In the genomic region with DNA sequence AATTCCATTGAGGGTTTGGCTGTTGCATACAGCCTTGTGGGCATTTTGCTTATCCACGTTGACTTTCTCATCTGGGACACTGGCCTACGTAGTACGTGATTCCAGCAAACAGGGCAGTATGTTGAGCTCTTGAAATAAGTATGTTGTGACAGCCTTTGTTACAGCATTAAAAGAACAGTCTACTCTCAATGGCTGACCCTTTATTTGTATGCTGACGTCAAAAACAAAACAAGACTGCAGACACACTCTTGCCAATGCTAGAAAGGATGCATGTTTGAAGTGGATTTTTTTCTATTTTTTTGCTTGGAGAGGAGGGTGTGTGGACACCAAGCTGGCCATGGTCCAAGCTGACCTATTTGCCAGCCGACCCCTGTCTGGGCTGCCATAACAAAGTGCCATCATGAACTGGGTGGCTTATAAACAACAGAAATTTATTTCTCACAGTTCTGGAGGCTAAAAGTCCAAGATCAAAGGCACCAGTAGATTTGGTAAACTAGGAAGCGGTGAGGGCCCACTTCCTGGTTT, we compare ENCODE assay signal across 7 cellular contexts. TPM values are rescaled to one million over a fixed set of nuclear protein-coding genes. Genes with fewer than 3 reads are reported as not detected.
DNase-seq lines count a peak whose midpoint lies in the region; ATAC-seq, FAIRE-seq and TF ChIP-seq lines count a peak whose summit lies in the region.

No MANE protein-coding gene starts in this region.

- no peaks in the 10 kb centered on the region for H3K79me2 ChIP-seq in smooth muscle cell (ENCODE audit: low read depth)

- WGBS in smooth muscle cell (ENCODE audit: low lambda C conversion rate), result 82% methylated on average over 6 of the region's 6 CpGs
- 54 to 60% methylated on average over 6 of the region's 6 CpGs for WGBS in pancreas, 2 donors

- no peak for DNase-seq in HFFc6
- DNase-seq in fibroblast of the aortic adventitia (ENCODE audit: low read depth), result no peak
- DNase-seq in smooth muscle cell (lab: John Stamatoyannopoulos, UW; ENCODE audit: unreplicated experiment), result no peak
- no peak for DNase-seq in COLO829 (ENCODE audit: low spot score)
- no peak for DNase-seq in pancreas

- H3F3A ChIP-seq in smooth muscle cell (ENCODE audit: low read depth), result no peaks in the 10 kb centered on the region

- peak overlapping the region; percentile 56 for H3K27ac Mint-ChIP-seq in HFFc6

- H3K27me3 ChIP-seq in smooth muscle cell (ENCODE audit: low read depth), result no peaks in the 10 kb centered on the region
- H3K27me3 ChIP-seq in pancreas, result no peaks in the 10 kb centered on the region

- no peak for FAIRE-seq in pancreas (lab: Jason Lieb, UNC)

- H3K4me1 Mint-ChIP-seq in HFFc6 (ENCODE audit: low read depth), result peaks cover 57% of the 10 kb centered on the region

- H3K4me2 ChIP-seq in smooth muscle cell, result peak overlapping the region; percentile 99

- H3K36me3 Mint-ChIP-seq in HFFc6 (ENCODE audit: low read depth), result peaks cover 29% of the 10 kb centered on the region

- H3K27ac ChIP-seq in VCaP, result peak overlapping the region; percentile 92
- no peak overlapping the region for H3K27ac ChIP-seq in smooth muscle cell (ENCODE audit: low read depth)
- H3K27ac ChIP-seq in pancreas, result peak overlapping the region in 1 of 4 donors; percentile 31

- H3K9ac ChIP-seq in smooth muscle cell (ENCODE audit: low read depth), result no peak overlapping the region

- no peaks in the 10 kb centered on the region for H4K20me1 ChIP-seq in smooth muscle cell (ENCODE audit: low read depth)

- no peaks in the 10 kb centered on the region for H3K9me3 Mint-ChIP-seq in HFFc6

- H3K36me3 ChIP-seq in smooth muscle cell (ENCODE audit: low read depth) (no peaks in the 10 kb centered on the region), pancreas (no peaks in the 10 kb centered on the region)

- H3K4me1 ChIP-seq in smooth muscle cell (ENCODE audit: low read depth) (peaks cover 5% of the 10 kb centered on the region), pancreas (peaks cover 0 to 11% (median 0%) of the 10 kb centered on the region in 3 donors)

- intact Hi-C loops in pancreas (cut with DNase I), result no loop called here

- ATAC-seq in GM21367 (IDR thresholded peaks at IDR 0.05; ENCODE audit: unreplicated experiment) (no peak), pancreas (no peak)

- H2AFZ ChIP-seq in smooth muscle cell (ENCODE audit: low read depth), result peak overlapping the region; percentile 90

- TF ChIP-seq CTCF in HFFc6 (IDR thresholded peaks at IDR 0.05), result no peak
- TF ChIP-seq CTCF in VCaP (conservative IDR thresholded peaks at IDR 0.05), result no peak
- no peak for TF ChIP-seq CTCF in fibroblast of the aortic adventitia (IDR thresholded peaks at IDR 0.05; ENCODE audit: insufficient read depth, low read length)
- TF ChIP-seq CTCF in smooth muscle cell (IDR thresholded peaks at IDR 0.05; ENCODE audit: borderline replicate concordance, insufficient read depth, poor library complexity, severe bottlenecking), result no peak
- TF ChIP-seq CTCF in pancreas (IDR thresholded peaks at IDR 0.05), result no peak

- H3K9me3 ChIP-seq in smooth muscle cell (replicated peaks; ENCODE audit: low read depth), result no peaks in the 10 kb centered on the region
- H3K9me3 ChIP-seq in pancreas, result no peaks in the 10 kb centered on the region

- H3K27me3 Mint-ChIP-seq in HFFc6 (ENCODE audit: insufficient read depth), result peaks cover 8% of the 10 kb centered on the region

- H3K4me3 Mint-ChIP-seq in HFFc6, result peak overlapping the region; percentile 81

- H3K4me3 ChIP-seq in fibroblast of the aortic adventitia (ENCODE audit: low read depth, low read length) (peak overlapping the region; percentile 77), smooth muscle cell (peak overlapping the region; percentile 98), pancreas (peak overlapping the region in 2 of 4 donors; percentile 98 to 100)

RNA-seq across cellular contexts. Expression of a gene that starts 10.8 kb away (rescaled TPM):
- total RNA-seq in HFFc6 (2021; fragmentation: NEBNext Ultra II Directional; extraction: Animal tissue kit (Norgen Biotek cat#: 25700)), result 10 to 100 TPM; 29.6 to 45.4 (median 32.0) TPM
- total RNA-seq in fibroblast of the aortic adventitia (ENCODE audit: low replicate concordance), result 7.4 and 8.4 TPM in 2 replicates
- total RNA-seq in smooth muscle cell, result 5.5 and 6.7 TPM in 2 replicates
- 19.6 and 26.4 TPM in 2 replicates for polyA plus RNA-seq in smooth muscle cell
- 10 to 100 TPM; 12.8 to 21.0 (median 16.3) TPM for total RNA-seq in pancreas
- 10 to 100 TPM; 36.8 to 38.7 TPM for polyA plus RNA-seq in pancreas

RNA-seq across cellular contexts. Expression of a gene that starts 26.7 kb away (rescaled TPM):
- total RNA-seq in HFFc6 (2021; fragmentation: NEBNext Ultra II Directional; extraction: Animal tissue kit (Norgen Biotek cat#: 25700)), result 10 to 100 TPM; 23.4 to 29.5 (median 26.7) TPM
- total RNA-seq in fibroblast of the aortic adventitia (ENCODE audit: low replicate concordance) (48.7 and 49.0 TPM in 2 replicates), smooth muscle cell (33.3 and 43.2 TPM in 2 replicates), pancreas (10 to 100 TPM; 10.6 to 19.0 (median 11.3) TPM)
- polyA plus RNA-seq in smooth muscle cell (8.9 and 11.4 TPM in 2 replicates), pancreas (10 to 100 TPM in 1 of 2 donors, 1 to 10 TPM in 1; 6.5 to 11.8 TPM)
